In the genomic region with DNA sequence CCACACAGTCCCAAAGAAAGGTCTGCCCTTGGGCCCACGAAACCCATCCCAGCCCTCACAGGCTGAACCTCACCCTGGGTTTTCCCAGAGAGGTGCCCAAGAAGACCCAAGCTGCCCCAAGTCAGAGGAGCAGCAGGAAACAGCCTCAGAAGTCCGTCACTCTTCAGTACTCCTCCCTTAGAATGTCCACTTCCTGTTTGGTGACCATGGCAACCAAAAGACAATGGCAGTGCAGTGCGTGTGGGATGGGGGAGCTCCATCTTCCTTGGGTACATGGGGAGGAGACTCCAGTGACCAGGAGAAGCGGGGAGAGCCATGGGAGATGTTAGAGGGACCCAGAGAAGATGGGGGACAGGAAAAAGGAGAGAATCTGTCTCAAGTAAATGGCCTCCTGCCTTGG, we compare ENCODE assay signal across 9 cellular contexts. TPM values are rescaled to one million over a fixed set of nuclear protein-coding genes. Genes with fewer than 3 reads are reported as not detected.
A peak's percentile ranks its signal among the peaks of the same experiment; 100 is the strongest.
DNase-seq lines count a peak whose midpoint lies in the region; ATAC-seq and TF ChIP-seq lines count a peak whose summit lies in the region.
"Had no signal": no experiment of that assay in that cellular context is flagged by ENCODE, and none has a peak within 500 bp of the region (broad histone marks: within the 10 kb centered on the region; RNA-seq: fewer than 3 reads in every experiment).

No MANE protein-coding gene starts in this region.

- TF ChIP-seq POLR2A in uterus (IDR thresholded peaks at IDR 0.05), result no peak

- no peaks in the 10 kb centered on the region for H3K27me3 Mint-ChIP-seq in effector memory CD8-positive, alpha-beta T cell
- H3K27me3 Mint-ChIP-seq in neural crest cell (ENCODE audit: low read depth), result peaks cover 4% of the 10 kb centered on the region

- intact Hi-C loops in uterus (cut with DNase I; ENCODE audit: low total_unique reads), result no loop called here

- peaks cover 58 to 67% of the 10 kb centered on the region in 2 donors for H3K4me1 Mint-ChIP-seq in effector memory CD8-positive, alpha-beta T cell (ENCODE audit: low read depth in 2 of 2)
- H3K4me1 Mint-ChIP-seq in neural crest cell, result peaks cover 8% of the 10 kb centered on the region

- peaks cover 83% of the 10 kb centered on the region for H3K36me3 Mint-ChIP-seq in effector memory CD8-positive, alpha-beta T cell (ENCODE audit: insufficient read depth)
- no peaks in the 10 kb centered on the region for H3K36me3 Mint-ChIP-seq in neural crest cell (ENCODE audit: low read depth)

- ATAC-seq in effector memory CD8-positive, alpha-beta T cell (replicated peaks), result peak; percentile 28

- DNase-seq in NCI-H2029 (lab: John Stamatoyannopoulos, UW) (peak; percentile 51), NCI-H2029 treated with DMSO at 0.1 percent for 48 hours (lab: John Stamatoyannopoulos, UW) (no peak), NCI-H146 (lab: John Stamatoyannopoulos, UW) (peak; percentile 76), neural crest cell (ENCODE audit: low read depth, low spot score) (no peak), MG63 (no peak), uterus (no peak)
- no peak for DNase-seq in effector memory CD8-positive, alpha-beta T cell
- DNase-seq in NK-92 treated with Interleukin-12 subunit alpha and Interleukin-12 subunit beta, amount 100 ng/mL, for 24 hours (lab: John Stamatoyannopoulos, UW), result no peak

- H3K4me3 ChIP-seq in MG63 (no peak overlapping the region), uterus (no peak overlapping the region)
- H3K4me3 ChIP-seq: A549 had no signal

- H3K27ac Mint-ChIP-seq in effector memory CD8-positive, alpha-beta T cell, result peak overlapping the region; percentile 96 to 98
- peak overlapping the region; percentile 97 for H3K27ac Mint-ChIP-seq in neural crest cell (ENCODE audit: unreplicated experiment)

- no peak overlapping the region for H3K27ac ChIP-seq in uterus

- no peaks in the 10 kb centered on the region for H3K9me3 ChIP-seq in MG63
- H3K9me3 ChIP-seq in uterus, result no peaks in the 10 kb centered on the region
- H3K9me3 ChIP-seq: A549 had no signal

- H3K9me3 Mint-ChIP-seq in effector memory CD8-positive, alpha-beta T cell, result no peaks in the 10 kb centered on the region
- peaks cover 2% of the 10 kb centered on the region for H3K9me3 Mint-ChIP-seq in neural crest cell

- no peaks in the 10 kb centered on the region for H3K4me1 ChIP-seq in uterus

- H3K27me3 ChIP-seq in MG63 (no peaks in the 10 kb centered on the region), uterus (no peaks in the 10 kb centered on the region)

- TF ChIP-seq CTCF in neural crest cell (conservative IDR thresholded peaks at IDR 0.05) (no peak), uterus (IDR thresholded peaks at IDR 0.05) (no peak)

- H3K4me3 Mint-ChIP-seq in effector memory CD8-positive, alpha-beta T cell, result peak overlapping the region; percentile 62 to 74
- H3K4me3 Mint-ChIP-seq in neural crest cell, result no peak overlapping the region

- no peaks in the 10 kb centered on the region for H3K36me3 ChIP-seq in MG63
- no peaks in the 10 kb centered on the region for H3K36me3 ChIP-seq in uterus

RNA-seq across cellular contexts. Expression of a gene that starts 11.3 kb away (rescaled TPM):
- total RNA-seq in neural crest cell (0.39 and 0.51 TPM in 2 replicates), uterus (1 to 10 TPM; 1.5 to 6.5 (median 2.9) TPM)
- total RNA-seq in MG63 (2014; rRNA removed; shearing (Covaris generic); ENCODE audit: low replicate concordance), result 0.39 and 2.5 TPM in 2 replicates

RNA-seq across cellular contexts. Expression of a gene that starts 24.5 kb away (rescaled TPM):
- total RNA-seq in neural crest cell, result 0.72 and 1.0 TPM in 2 replicates
- total RNA-seq in MG63 (2014; rRNA removed; shearing (Covaris generic); ENCODE audit: low replicate concordance), result 24.2 and 31.2 TPM in 2 replicates
- total RNA-seq in uterus, result 100 to 1,000 TPM in 1 of 4 donors, 10 to 100 TPM in 2, 1 to 10 TPM in 1; 9.1 to 102 (median 12.4) TPM

Comparison
In these comparisons a context has a peak if more than half of its experiments do, and no peak if none do; other contexts are left out.
1. DNase-seq: peak in NCI-H2029 (single experiment) and NCI-H146 (single experiment); none in NCI-H2029 treated with DMSO at 0.1 percent for 48 hours (single experiment), effector memory CD8-positive, alpha-beta T cell (0 of 3), neural crest cell (single experiment), MG63 (single experiment), NK-92 treated with Interleukin-12 subunit alpha and Interleukin-12 subunit beta, amount 100 ng/mL, for 24 hours (single experiment) and uterus (0 of 2).